ENCODE assay signal across 20 cellular contexts in the genomic region with DNA sequence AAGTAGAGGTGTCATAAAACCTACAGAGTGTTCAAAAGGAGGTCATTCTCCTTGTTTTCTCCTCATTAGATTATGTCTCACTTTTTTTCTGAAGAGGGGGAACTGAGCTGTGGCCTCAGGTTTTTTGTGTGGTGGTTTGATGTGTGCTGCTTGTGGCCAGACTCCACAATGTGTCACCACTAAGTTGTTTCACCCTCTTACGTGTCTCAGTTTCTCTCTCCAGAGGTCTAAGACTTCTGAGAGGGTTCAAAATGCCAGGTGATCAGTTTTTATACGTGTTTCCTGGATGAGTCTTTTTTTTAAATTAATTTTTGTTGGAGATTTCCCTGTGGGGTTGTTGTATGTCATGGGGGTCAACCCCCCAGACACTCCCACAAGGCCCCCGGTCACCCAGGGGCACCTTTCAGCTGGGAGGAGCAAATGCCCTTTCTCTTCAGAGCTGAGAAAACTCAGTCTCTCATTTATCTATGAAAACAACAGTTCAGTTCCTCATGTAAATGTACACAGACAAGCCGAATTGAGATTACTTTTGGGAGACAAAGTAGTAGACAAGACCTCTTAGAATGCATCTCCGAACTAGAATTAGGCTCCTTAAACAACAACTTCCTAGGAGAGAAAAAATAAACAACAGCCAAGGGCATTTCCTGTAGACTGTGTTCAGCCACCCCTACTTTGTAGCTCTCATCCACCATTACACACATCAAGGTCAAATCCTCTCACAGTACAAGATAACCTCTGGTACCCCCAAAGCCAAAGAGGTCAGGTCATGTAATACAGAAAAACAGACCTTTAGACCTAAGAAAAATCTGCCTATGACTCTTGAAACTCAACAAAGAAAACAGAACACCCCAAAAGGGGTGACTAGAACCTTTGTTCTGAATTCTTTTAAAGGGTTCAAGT. TPM values are rescaled to one million over a fixed set of nuclear protein-coding genes. Genes with fewer than 3 reads are reported as not detected.
A peak's percentile ranks its signal among the peaks of the same experiment; 100 is the strongest.
DNase-seq lines count a peak whose midpoint lies in the region; ATAC-seq and TF ChIP-seq lines count a peak whose summit lies in the region.
"Had no signal": no experiment of that assay in that cellular context is flagged by ENCODE, and none has a peak within 500 bp of the region (broad histone marks: within the 10 kb centered on the region; RNA-seq: fewer than 3 reads in every experiment).

No MANE protein-coding gene starts in this region.

- H3K4me1 Mint-ChIP-seq in T-helper 1 cell treated with Interleukin-12 subunit alpha and Interleukin-12 subunit beta and Interleukin-4 antibody, amounts not matched to agents 30 μg/mL and 1 μg/mL, for 36 hours (ENCODE audit: low read depth), result peaks cover 16% of the 10 kb centered on the region
- peaks cover 6% of the 10 kb centered on the region for H3K4me1 Mint-ChIP-seq in CD8-positive, alpha-beta T cell (ENCODE audit: low read depth)
- peaks cover 20% of the 10 kb centered on the region for H3K4me1 Mint-ChIP-seq in activated CD8-positive, alpha-beta T cell treated with anti-CD3 and anti-CD28 coated beads, Interleukin-2, amount 10 ng/mL, durations not matched to agents 7 days and 5 days (ENCODE audit: low read depth)
- H3K4me1 Mint-ChIP-seq in endodermal cell, result peaks cover 16% of the 10 kb centered on the region
- H3K4me1 Mint-ChIP-seq: activated B cell treated with CpG ODN at 0.5 μM for 24 hours had no signal

- CTCF ChIA-PET in CD8-positive, alpha-beta T cell (lab: Charles Lee), result no interaction called here
- CTCF ChIA-PET in activated CD8-positive, alpha-beta T cell treated with anti-CD3 and anti-CD28 coated beads, Interleukin-2, amount 10 ng/mL, durations not matched to agents 7 days and 5 days (lab: Charles Lee), result interaction anchor here (1.0 to 3.3 kb wide), 3 partner anchors 9 to 121 kb away, joined by 5 to 23 read pairs (median 6); a partner anchor contains a TSS

- H3K9ac ChIP-seq in endodermal cell (ENCODE audit: extremely low read depth, low read length, poor library complexity, severe bottlenecking), result no peak overlapping the region

- H3K36me3 ChIP-seq in CD8-positive, alpha-beta T cell (ENCODE audit: insufficient read depth, low read length), result no peaks in the 10 kb centered on the region
- H3K36me3 ChIP-seq in endodermal cell (ENCODE audit: control insufficient read depth, insufficient read depth, low read length), result no peaks in the 10 kb centered on the region
- H3K36me3 ChIP-seq: adrenal gland, heart right ventricle, neutrophil had no signal

- H3K4me1 ChIP-seq in CD8-positive, alpha-beta T cell (ENCODE audit: insufficient read depth, low read length), result no peaks in the 10 kb centered on the region
- no peaks in the 10 kb centered on the region for H3K4me1 ChIP-seq in endodermal cell (ENCODE audit: control insufficient read depth, insufficient read depth, low read length)
- H3K4me1 ChIP-seq: adrenal gland, heart right ventricle had no signal

- TF ChIP-seq CTCF in CD8-positive, alpha-beta T cell (IDR thresholded peaks at IDR 0.05), result no peak
- no peak for TF ChIP-seq CTCF in endodermal cell (conservative IDR thresholded peaks at IDR 0.05)

- no peaks in the 10 kb centered on the region for H3K27me3 ChIP-seq in CD8-positive, alpha-beta T cell (ENCODE audit: insufficient read depth, low read length)
- H3K27me3 ChIP-seq in endodermal cell (ENCODE audit: control insufficient read depth, insufficient read depth, low read length, poor library complexity, severe bottlenecking), result no peaks in the 10 kb centered on the region
- H3K27me3 ChIP-seq: adrenal gland had no signal

- no peak overlapping the region for H3K4me3 Mint-ChIP-seq in T-helper 1 cell treated with Interleukin-12 subunit alpha and Interleukin-12 subunit beta and Interleukin-4 antibody, amounts not matched to agents 30 μg/mL and 1 μg/mL, for 36 hours
- H3K4me3 Mint-ChIP-seq in CD8-positive, alpha-beta T cell, result no peak overlapping the region
- H3K4me3 Mint-ChIP-seq in activated CD8-positive, alpha-beta T cell treated with anti-CD3 and anti-CD28 coated beads, Interleukin-2, amount 10 ng/mL, durations not matched to agents 7 days and 5 days, result no peak overlapping the region
- H3K4me3 Mint-ChIP-seq in endodermal cell, result no peak overlapping the region
- H3K4me3 Mint-ChIP-seq: activated B cell treated with CpG ODN at 0.5 μM for 24 hours had no signal

- 85 to 100% methylated on average over 1 to 5 of the region's 5 CpGs for WGBS in endodermal cell (ENCODE audit: insufficient coverage in 1 of 2, insufficient read length in 1 of 2), 2 experiments

- intact Hi-C loops in CD8-positive, alpha-beta T cell (cut with DNase I, micrococcal nuclease), result no loop called here

- peaks cover 34% of the 10 kb centered on the region for H3K27me3 Mint-ChIP-seq in T-helper 1 cell treated with Interleukin-12 subunit alpha and Interleukin-12 subunit beta and Interleukin-4 antibody, amounts not matched to agents 30 μg/mL and 1 μg/mL, for 36 hours (ENCODE audit: low read depth)
- peaks cover 14% of the 10 kb centered on the region for H3K27me3 Mint-ChIP-seq in CD8-positive, alpha-beta T cell (ENCODE audit: low read depth)
- peaks cover 32% of the 10 kb centered on the region for H3K27me3 Mint-ChIP-seq in activated CD8-positive, alpha-beta T cell treated with anti-CD3 and anti-CD28 coated beads, Interleukin-2, amount 10 ng/mL, durations not matched to agents 7 days and 5 days (ENCODE audit: low read depth)
- no peaks in the 10 kb centered on the region for H3K27me3 Mint-ChIP-seq in endodermal cell (ENCODE audit: insufficient read depth)

- H3K36me3 Mint-ChIP-seq in T-helper 1 cell treated with Interleukin-12 subunit alpha and Interleukin-12 subunit beta and Interleukin-4 antibody, amounts not matched to agents 30 μg/mL and 1 μg/mL, for 36 hours (ENCODE audit: low read depth), result no peaks in the 10 kb centered on the region
- H3K36me3 Mint-ChIP-seq in CD8-positive, alpha-beta T cell, result no peaks in the 10 kb centered on the region
- no peaks in the 10 kb centered on the region for H3K36me3 Mint-ChIP-seq in activated CD8-positive, alpha-beta T cell treated with anti-CD3 and anti-CD28 coated beads, Interleukin-2, amount 10 ng/mL, durations not matched to agents 7 days and 5 days (ENCODE audit: low read depth)
- no peaks in the 10 kb centered on the region for H3K36me3 Mint-ChIP-seq in endodermal cell (ENCODE audit: low read depth)
- H3K36me3 Mint-ChIP-seq: immature natural killer cell had no signal

- no peaks in the 10 kb centered on the region for H3K9me3 Mint-ChIP-seq in T-helper 1 cell treated with Interleukin-12 subunit alpha and Interleukin-12 subunit beta and Interleukin-4 antibody, amounts not matched to agents 30 μg/mL and 1 μg/mL, for 36 hours
- H3K9me3 Mint-ChIP-seq in CD8-positive, alpha-beta T cell, result no peaks in the 10 kb centered on the region
- peaks cover 4% of the 10 kb centered on the region for H3K9me3 Mint-ChIP-seq in activated CD8-positive, alpha-beta T cell treated with anti-CD3 and anti-CD28 coated beads, Interleukin-2, amount 10 ng/mL, durations not matched to agents 7 days and 5 days (ENCODE audit: insufficient read depth)
- H3K9me3 Mint-ChIP-seq in endodermal cell, result peaks cover 16% of the 10 kb centered on the region
- H3K9me3 Mint-ChIP-seq: activated B cell treated with CpG ODN at 0.5 μM for 24 hours, immature natural killer cell had no signal

- H3K9me3 ChIP-seq in CD8-positive, alpha-beta T cell (ENCODE audit: low read length), result no peaks in the 10 kb centered on the region
- peaks cover 11% of the 10 kb centered on the region for H3K9me3 ChIP-seq in endodermal cell (ENCODE audit: control insufficient read depth, low read length)
- H3K9me3 ChIP-seq: adrenal gland, heart right ventricle, neutrophil had no signal

- no peak overlapping the region for H3K4me3 ChIP-seq in CD8-positive, alpha-beta T cell (ENCODE audit: low read depth, low read length)
- H3K4me3 ChIP-seq in endodermal cell (ENCODE audit: low read length), result no peak overlapping the region
- H3K4me3 ChIP-seq: adrenal gland, heart right ventricle, smooth muscle cell had no signal

- POLR2A ChIA-PET in CD8-positive, alpha-beta T cell (lab: Charles Lee), result no interaction called here
- POLR2A ChIA-PET in activated CD8-positive, alpha-beta T cell treated with anti-CD3 and anti-CD28 coated beads, Interleukin-2, amount 10 ng/mL, durations not matched to agents 7 days and 5 days (lab: Charles Lee), result no interaction called here

- no peak for ATAC-seq in CD8-positive, alpha-beta T cell
- peak; percentile 53 for ATAC-seq in activated CD8-positive, alpha-beta T cell treated with anti-CD3 and anti-CD28 coated beads, Interleukin-2, amount 10 ng/mL, durations not matched to agents 7 days and 5 days
- ATAC-seq in GM21786 (IDR thresholded peaks at IDR 0.05; ENCODE audit: unreplicated experiment) (no peak), GM21576 (IDR thresholded peaks at IDR 0.05; ENCODE audit: unreplicated experiment) (no peak)
- ATAC-seq: heart right ventricle had no signal

- H3K27ac ChIP-seq in CD8-positive, alpha-beta T cell (ENCODE audit: low read depth, low read length), result no peak overlapping the region
- no peak overlapping the region for H3K27ac ChIP-seq in endodermal cell (ENCODE audit: low read depth, low read length)
- H3K27ac ChIP-seq: 22Rv1, adrenal gland, heart right ventricle, neutrophil had no signal

- peak overlapping the region; percentile 29 for H3K27ac Mint-ChIP-seq in T-helper 1 cell treated with Interleukin-12 subunit alpha and Interleukin-12 subunit beta and Interleukin-4 antibody, amounts not matched to agents 30 μg/mL and 1 μg/mL, for 36 hours
- peak overlapping the region; percentile 38 for H3K27ac Mint-ChIP-seq in CD8-positive, alpha-beta T cell
- H3K27ac Mint-ChIP-seq in activated CD8-positive, alpha-beta T cell treated with anti-CD3 and anti-CD28 coated beads, Interleukin-2, amount 10 ng/mL, durations not matched to agents 7 days and 5 days, result no peak overlapping the region
- H3K27ac Mint-ChIP-seq in endodermal cell, result peak overlapping the region; percentile 1
- H3K27ac Mint-ChIP-seq: activated B cell treated with CpG ODN at 0.5 μM for 24 hours had no signal

- no peak for DNase-seq in T-helper 1 cell
- DNase-seq in CD8-positive, alpha-beta T cell, result no peak
- peak; percentile 39 for DNase-seq in activated CD8-positive, alpha-beta T cell treated with anti-CD3 and anti-CD28 coated beads, Interleukin-2, amount 10 ng/mL, durations not matched to agents 7 days and 5 days
- DNase-seq in endodermal cell, result no peak
- DNase-seq in effector CD4-positive, alpha-beta T cell, result no peak
- DNase-seq: activated B cell treated with CpG ODN at 0.5 μM for 24 hours; adrenal gland; AML-193; heart right ventricle; immature natural killer cell; NCI-H1105 treated with DMSO at 0.1 percent for 48 hours; NCI-H2081; NK-92 treated with Interleukin-12 subunit alpha and Interleukin-12 subunit beta, amount 100 ng/mL, for 24 hours; substantia nigra had no signal

RNA-seq across cellular contexts. Expression of a gene that starts 23.9 kb away (rescaled TPM):
- not detected for total RNA-seq in CD8-positive, alpha-beta T cell
- not detected for total RNA-seq in activated CD8-positive, alpha-beta T cell treated with anti-CD3 and anti-CD28 coated beads, Interleukin-2, amount 10 ng/mL, durations not matched to agents 7 days and 5 days
- 100 to 1,000 TPM; 134 to 137 TPM for total RNA-seq in endodermal cell
- 124 TPM for polyA plus RNA-seq in endodermal cell (2013, experiment 1 of 2)
- polyA plus RNA-seq in endodermal cell (2013, experiment 2 of 2), result 116 TPM
- total RNA-seq: activated B cell treated with CpG ODN at 0.5 μM for 24 hours had no signal
- polyA plus RNA-seq: immature natural killer cell had no signal

RNA-seq across cellular contexts. Expression of a gene that starts 27.1 kb away (rescaled TPM):
- total RNA-seq in CD8-positive, alpha-beta T cell, result 1 to 10 TPM; 6.8 TPM
- total RNA-seq in activated CD8-positive, alpha-beta T cell treated with anti-CD3 and anti-CD28 coated beads, Interleukin-2, amount 10 ng/mL, durations not matched to agents 7 days and 5 days, result 1 to 10 TPM; 2.2 to 2.3 TPM
- total RNA-seq in endodermal cell, result 10 to 100 TPM; 42.9 to 43.7 TPM
- polyA plus RNA-seq in endodermal cell (2013, experiment 1 of 2), result 10.5 TPM
- polyA plus RNA-seq in endodermal cell (2013, experiment 2 of 2), result 11.1 TPM

Comparison
In these comparisons a context has a peak if more than half of its experiments do, and no peak if none do; other contexts are left out.
1. RNA of a gene that starts 23.9 kb away (total RNA-seq): 134 to 137 TPM in endodermal cell; not detected in activated CD8-positive, alpha-beta T cell treated with anti-CD3 and anti-CD28 coated beads, Interleukin-2, amount 10 ng/mL, durations not matched to agents 7 days and 5 days and not detected in CD8-positive, alpha-beta T cell; every median in the first group is over 100 times any median in the second.
2. RNA of a gene that starts 27.1 kb away (total RNA-seq): 42.9 to 43.7 TPM in endodermal cell; 6.8 TPM in CD8-positive, alpha-beta T cell and 2.2 to 2.3 TPM in activated CD8-positive, alpha-beta T cell treated with anti-CD3 and anti-CD28 coated beads, Interleukin-2, amount 10 ng/mL, durations not matched to agents 7 days and 5 days; every median in the first group is over 4 times any median in the second.